ENCODE assay signal across 8 cellular contexts in the genomic region with DNA sequence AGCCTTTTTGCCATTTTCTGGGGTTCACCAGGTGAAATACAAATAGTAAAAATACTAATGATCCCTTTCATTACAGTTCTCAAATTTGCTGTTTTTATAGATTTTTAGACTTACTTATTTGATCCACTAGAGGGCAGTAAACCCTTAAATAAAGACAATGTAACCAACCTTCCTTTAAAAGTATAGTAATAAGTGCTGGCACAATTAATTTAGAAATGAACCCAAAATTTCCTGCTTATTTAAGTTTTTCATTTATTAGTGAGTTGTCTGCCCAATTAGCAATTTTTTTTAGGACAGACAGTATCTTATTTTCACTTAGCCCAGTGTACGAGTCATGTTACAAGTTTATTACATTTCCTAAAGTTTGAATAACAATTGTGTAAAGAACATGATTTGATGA. TPM values are rescaled to one million over a fixed set of nuclear protein-coding genes. Genes with fewer than 3 reads are reported as not detected.
A peak's percentile ranks its signal among the peaks of the same experiment; 100 is the strongest.
DNase-seq lines count a peak whose midpoint lies in the region; ATAC-seq and TF ChIP-seq lines count a peak whose summit lies in the region.

No MANE protein-coding gene starts in this region.

- DNase-seq in NOMO-1 treated with DMSO at 0.1 percent for 48 hours (lab: John Stamatoyannopoulos, UW; ENCODE audit: unreplicated experiment) = peak; percentile 71
- DNase-seq in NOMO-1 treated with dmso at 0.1 percent for 144 hours (lab: John Stamatoyannopoulos, UW; ENCODE audit: unreplicated experiment) = no peak
- DNase-seq in NCI-H2171 treated with DMSO at 0.1 percent for 48 hours (lab: John Stamatoyannopoulos, UW) = peak; percentile 34
- DNase-seq in breast epithelium (ENCODE audit: low spot score in 2 of 2) = no peak
- DNase-seq in naive B cell = peak; percentile 33
- no peak for DNase-seq in posterior vena cava (ENCODE audit: low spot score)

- no peaks in the 10 kb centered on the region for H3K9me3 Mint-ChIP-seq in naive B cell

- TF ChIP-seq POLR2A in breast epithelium (IDR thresholded peaks at IDR 0.05) = no peak

- H3K36me3 Mint-ChIP-seq in naive B cell = no peaks in the 10 kb centered on the region

- H3K4me3 ChIP-seq in breast epithelium = no peak overlapping the region

- H3K4me3 Mint-ChIP-seq in naive B cell = peak overlapping the region in 1 of 8 donors; percentile 56

- no peaks in the 10 kb centered on the region for H3K9me3 ChIP-seq in breast epithelium

- peaks cover 31 to 60% (median 39%) of the 10 kb centered on the region in 3 donors for H3K4me1 Mint-ChIP-seq in naive B cell

- peak overlapping the region in 2 of 6 donors; percentile 1 to 56 for H3K27ac Mint-ChIP-seq in naive B cell

- H3K27me3 ChIP-seq in breast epithelium = no peaks in the 10 kb centered on the region

- no peaks in the 10 kb centered on the region for H3K27me3 Mint-ChIP-seq in naive B cell

- no peak for ATAC-seq in naive B cell (ENCODE audit: low read depth in 2 of 2)
- ATAC-seq in HG02763 (IDR thresholded peaks at IDR 0.05; ENCODE audit: unreplicated experiment) = no peak
- no peak for ATAC-seq in GM21381 (IDR thresholded peaks at IDR 0.05; ENCODE audit: unreplicated experiment)

- H3K27ac ChIP-seq in breast epithelium = no peak overlapping the region

- peak; percentile 40 to 64 (median 60) for TF ChIP-seq CTCF in breast epithelium (IDR thresholded peaks at IDR 0.05)

- H3K36me3 ChIP-seq in breast epithelium = no peaks in the 10 kb centered on the region

- intact Hi-C loops in breast epithelium (cut with DNase I; ENCODE audit: low total_unique reads) (no loop called here), posterior vena cava (cut with DNase I) (loop anchor here (10.0 kb wide), 3 partner anchors 179 to 349 kb away; a partner anchor contains a TSS)

- peaks cover 0 to 5% of the 10 kb centered on the region in 2 donors for H3K4me1 ChIP-seq in breast epithelium

RNA-seq across cellular contexts. Expression of a gene that starts 4.7 kb away (rescaled TPM):
- total RNA-seq in breast epithelium (1 to 10 TPM in 2 of 3 donors, under 1 TPM in 1; 0.66 to 2.5 (median 1.3) TPM), posterior vena cava (1 to 10 TPM in 1 of 2 donors, under 1 TPM in 1; 0.86 to 1.2 TPM)
- 1 to 10 TPM; 3.9 to 9.9 (median 7.8) TPM for polyA plus RNA-seq in naive B cell (ENCODE audit: low read depth in 6 of 6)

RNA-seq across cellular contexts. Expression of a gene that starts 6.0 kb away (rescaled TPM):
- total RNA-seq in breast epithelium (10 to 100 TPM; 54.4 to 87.7 (median 61.8) TPM), posterior vena cava (100 to 1,000 TPM in 1 of 2 donors, 10 to 100 TPM in 1; 75.9 to 107 TPM)
- polyA plus RNA-seq in naive B cell (ENCODE audit: low read depth in 6 of 6) = 100 to 1,000 TPM; 133 to 176 (median 152) TPM

Comparison
In these comparisons a context has a peak if more than half of its experiments do, and no peak if none do; other contexts are left out.
1. DNase-seq: peak in NOMO-1 treated with DMSO at 0.1 percent for 48 hours (single experiment), NCI-H2171 treated with DMSO at 0.1 percent for 48 hours (single experiment) and naive B cell (single experiment); none in NOMO-1 treated with dmso at 0.1 percent for 144 hours (single experiment), breast epithelium (0 of 2) and posterior vena cava (single experiment).